13 cellular contexts compared by ENCODE assay signal in the genomic region with DNA sequence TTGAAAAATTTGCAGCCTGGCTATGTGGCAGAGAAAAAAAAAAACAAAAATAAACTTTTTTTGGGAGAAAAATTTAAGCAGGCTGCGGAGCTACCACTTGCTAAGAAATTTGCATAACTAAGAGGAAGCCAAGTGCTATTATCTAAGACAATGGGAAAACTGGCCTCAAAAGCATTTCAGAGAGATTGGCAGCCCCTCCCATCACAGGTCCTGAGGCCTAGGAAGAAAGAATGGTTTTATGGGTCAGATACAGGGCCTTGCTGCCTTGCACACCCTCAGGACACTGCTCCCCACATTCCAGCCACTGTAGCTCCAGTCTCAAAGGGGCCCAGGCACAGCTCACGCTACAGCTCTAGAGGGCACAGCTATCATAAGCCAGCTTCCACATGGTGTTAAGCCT.
A peak's percentile ranks its signal among the peaks of the same experiment; 100 is the strongest.
DNase-seq lines count a peak whose midpoint lies in the region; ATAC-seq and TF ChIP-seq lines count a peak whose summit lies in the region.
"Had no signal": no experiment of that assay in that cellular context is flagged by ENCODE, and none has a peak within 500 bp of the region (broad histone marks: within the 10 kb centered on the region; RNA-seq: fewer than 3 reads in every experiment).

No MANE protein-coding gene starts in this region.

- H3K36me3 ChIP-seq in HUES48 (ENCODE audit: control insufficient read depth, insufficient read depth, low read length) (no peaks in the 10 kb centered on the region), endodermal cell (ENCODE audit: control insufficient read depth, insufficient read depth, low read length) (no peaks in the 10 kb centered on the region), HAP-1 (replicated peaks) (no peaks in the 10 kb centered on the region)
- H3K36me3 ChIP-seq: BE2C had no signal

- H3K27ac ChIP-seq in HUES48 (ENCODE audit: low read depth, low read length) = no peak overlapping the region
- H3K27ac ChIP-seq in endodermal cell (ENCODE audit: low read depth, low read length) = no peak overlapping the region
- H3K27ac ChIP-seq: A549, C4-2B had no signal

- WGBS in endodermal cell (ENCODE audit: insufficient coverage in 1 of 2, insufficient read length in 1 of 2), 2 experiments = 86 to 90% methylated on average over 1 to 2 of the region's 2 CpGs

- no peaks in the 10 kb centered on the region for H3K9me3 Mint-ChIP-seq in endodermal cell

- H3K27ac Mint-ChIP-seq in endodermal cell = no peak overlapping the region
- H3K27ac Mint-ChIP-seq: CD4-positive, alpha-beta memory T cell had no signal

- H3K36me3 Mint-ChIP-seq in endodermal cell (ENCODE audit: low read depth) = no peaks in the 10 kb centered on the region
- H3K36me3 Mint-ChIP-seq: CD4-positive, alpha-beta memory T cell had no signal

- in situ Hi-C loops in HAP-1 (cut with MboI; ENCODE audit: low sequenced_read_pairs) = no loop called here

- no peak overlapping the region for H3K4me3 Mint-ChIP-seq in endodermal cell
- H3K4me3 Mint-ChIP-seq: CD4-positive, alpha-beta memory T cell had no signal

- H3K9ac ChIP-seq in HUES48 (ENCODE audit: low read depth, low read length) = no peak overlapping the region
- no peak overlapping the region for H3K9ac ChIP-seq in endodermal cell (ENCODE audit: extremely low read depth, low read length, poor library complexity, severe bottlenecking)

- H3K9me3 ChIP-seq in HUES48 (ENCODE audit: control insufficient read depth, insufficient read depth, low read length) (0 out of 2 replicates have a peak, but pooled peaks cover 3% of the 10 kb centered on the region), endodermal cell (ENCODE audit: control insufficient read depth, low read length) (no peaks in the 10 kb centered on the region), HAP-1 (no peaks in the 10 kb centered on the region)
- H3K9me3 ChIP-seq: A549, BE2C, Caco-2 had no signal

- DNase-seq in endodermal cell = peak; percentile 47
- DNase-seq in iPS-NIHi7 (ENCODE audit: extremely low spot score) = peak; percentile 13
- DNase-seq in COLO668 (lab: John Stamatoyannopoulos, UW; ENCODE audit: unreplicated experiment) = no peak
- no peak for DNase-seq in NCI-H1105 treated with DMSO at 0.1 percent for 48 hours (lab: John Stamatoyannopoulos, UW)
- DNase-seq in HAP-1 (ENCODE audit: low spot score in 2 of 2) = no peak
- DNase-seq: BE2C; Caco-2; CD4-positive, alpha-beta memory T cell had no signal

- no peaks in the 10 kb centered on the region for H3K27me3 Mint-ChIP-seq in endodermal cell (ENCODE audit: insufficient read depth)
- H3K27me3 Mint-ChIP-seq: CD4-positive, alpha-beta memory T cell had no signal

- peak overlapping the region; percentile 36; the same call in 1 of the 2 replicates for H3K4me3 ChIP-seq in HUES48 (ENCODE audit: low read depth, low read length)
- no peak overlapping the region for H3K4me3 ChIP-seq in endodermal cell (ENCODE audit: low read length)
- H3K4me3 ChIP-seq in HAP-1 = no peak overlapping the region
- H3K4me3 ChIP-seq: A549 had no signal

- peaks cover 15% of the 10 kb centered on the region for H3K4me1 ChIP-seq in HUES48 (ENCODE audit: control insufficient read depth, insufficient read depth, low read length)
- no peaks in the 10 kb centered on the region for H3K4me1 ChIP-seq in endodermal cell (ENCODE audit: control insufficient read depth, insufficient read depth, low read length)
- H3K4me1 ChIP-seq in HAP-1 = no peaks in the 10 kb centered on the region
- H3K4me1 ChIP-seq: A549, Caco-2 had no signal

- H3K27me3 ChIP-seq in HUES48 (ENCODE audit: control insufficient read depth, insufficient read depth, low read length) = no peaks in the 10 kb centered on the region
- H3K27me3 ChIP-seq in endodermal cell (ENCODE audit: control insufficient read depth, insufficient read depth, low read length, poor library complexity, severe bottlenecking) = no peaks in the 10 kb centered on the region
- no peaks in the 10 kb centered on the region for H3K27me3 ChIP-seq in HAP-1 (ENCODE audit: low read depth)
- H3K27me3 ChIP-seq: BE2C had no signal

- no peaks in the 10 kb centered on the region for H3K4me1 Mint-ChIP-seq in endodermal cell
- H3K4me1 Mint-ChIP-seq: CD4-positive, alpha-beta memory T cell had no signal

- no peak for ATAC-seq in HG03039 (IDR thresholded peaks at IDR 0.05; ENCODE audit: unreplicated experiment)
- ATAC-seq: A549, HepG2 had no signal

- no peak for TF ChIP-seq CTCF in endodermal cell (conservative IDR thresholded peaks at IDR 0.05)

Comparison
In these comparisons a context has a peak if more than half of its experiments do, and no peak if none do; other contexts are left out.
1. DNase-seq: peak in endodermal cell (single experiment) and iPS-NIHi7 (single experiment); none in COLO668 (single experiment), NCI-H1105 treated with DMSO at 0.1 percent for 48 hours (single experiment) and HAP-1 (0 of 2).